ENCODE assay signal across 8 cellular contexts in genomic region chr10:63133787-63134557, GRCh38. TPM values are rescaled to one million over a fixed set of nuclear protein-coding genes. Genes with fewer than 3 reads are reported as not detected.
DNase-seq lines count a peak whose midpoint lies in the region; ATAC-seq and TF ChIP-seq lines count a peak whose summit lies in the region.

No MANE protein-coding gene starts in this region.

- H3K9me3 Mint-ChIP-seq in HFFc6: peaks cover 5% of the 10 kb centered on the region; the same call in 1 of the 2 replicates
- no peaks in the 10 kb centered on the region for H3K9me3 Mint-ChIP-seq in activated naive CD8-positive, alpha-beta T cell (ENCODE audit: low read depth)

- TF ChIP-seq CTCF in AG09309 (IDR thresholded peaks at IDR 0.05; ENCODE audit: control insufficient read depth, insufficient read depth, low read depth, low read length, missing control alignments) (no peak), HFFc6 (IDR thresholded peaks at IDR 0.05) (no peak), right atrium auricular region (IDR thresholded peaks at IDR 0.05) (no peak)

- peaks cover 10% of the 10 kb centered on the region for H3K36me3 Mint-ChIP-seq in HFFc6 (ENCODE audit: low read depth)
- H3K36me3 Mint-ChIP-seq in activated naive CD8-positive, alpha-beta T cell: peaks cover 4% of the 10 kb centered on the region

- H3K27ac Mint-ChIP-seq in HFFc6: peak overlapping the region; percentile 92
- peak overlapping the region; percentile 94 for H3K27ac Mint-ChIP-seq in activated naive CD8-positive, alpha-beta T cell

- H3K36me3 ChIP-seq in right atrium auricular region (no peaks in the 10 kb centered on the region), skeletal muscle tissue (ENCODE audit: control insufficient read depth in 3 of 3, insufficient read depth in 3 of 3, low read length in 3 of 3) (no peaks in the 10 kb centered on the region)

- ATAC-seq in GM21786 (IDR thresholded peaks at IDR 0.05; ENCODE audit: unreplicated experiment): no peak

- H3K4me1 ChIP-seq in right atrium auricular region (peaks cover 0 to 37% of the 10 kb centered on the region in 2 donors), skeletal muscle tissue (ENCODE audit: control insufficient read depth in 3 of 3, insufficient read depth in 3 of 3, low read length in 3 of 3) (peaks cover 11 to 31% (median 16%) of the 10 kb centered on the region in 3 donors)

- DNase-seq in AG09309 (ENCODE audit: low read depth): no peak
- peak; percentile 31 for DNase-seq in HFFc6
- no peak for DNase-seq in right atrium auricular region (ENCODE audit: low spot score)
- no peak for DNase-seq in T1000 (lab: John Stamatoyannopoulos, UW)
- no peak for DNase-seq in NCI-H1105 treated with DMSO at 0.1 percent for 48 hours (lab: John Stamatoyannopoulos, UW)

- H3K27me3 ChIP-seq in right atrium auricular region (no peaks in the 10 kb centered on the region), skeletal muscle tissue (ENCODE audit: control insufficient read depth in 3 of 3, insufficient read depth in 3 of 3, low read length in 3 of 3) (no peaks in the 10 kb centered on the region)

- peak overlapping the region; percentile 94 to 95 for H3K27ac ChIP-seq in right atrium auricular region
- H3K27ac ChIP-seq in skeletal muscle tissue (ENCODE audit: low read depth, low read length): peak overlapping the region; percentile 97

- H3K4me1 Mint-ChIP-seq in HFFc6 (ENCODE audit: low read depth): peaks cover 32% of the 10 kb centered on the region
- peaks cover 44% of the 10 kb centered on the region for H3K4me1 Mint-ChIP-seq in activated naive CD8-positive, alpha-beta T cell (ENCODE audit: low read depth)

- H3K4me3 ChIP-seq in AG09309 (ENCODE audit: control insufficient read depth, low read depth, low read length): peak overlapping the region; percentile 94
- H3K4me3 ChIP-seq in right atrium auricular region: peak overlapping the region; percentile 75 to 95
- peak overlapping the region; percentile 66 to 97 (median 84) for H3K4me3 ChIP-seq in skeletal muscle tissue (ENCODE audit: low read length in 3 of 3)

- H3K9me3 ChIP-seq in right atrium auricular region: no peaks in the 10 kb centered on the region
- H3K9me3 ChIP-seq in skeletal muscle tissue (ENCODE audit: control insufficient read depth in 3 of 3, low read length in 3 of 3): no peaks in the 10 kb centered on the region

- peak overlapping the region; percentile 94 for H3K4me3 Mint-ChIP-seq in HFFc6
- H3K4me3 Mint-ChIP-seq in activated naive CD8-positive, alpha-beta T cell: peak overlapping the region; percentile 92

- peaks cover 3% of the 10 kb centered on the region for H3K27me3 Mint-ChIP-seq in HFFc6 (ENCODE audit: insufficient read depth)
- H3K27me3 Mint-ChIP-seq in activated naive CD8-positive, alpha-beta T cell: peaks cover 1% of the 10 kb centered on the region

- peak overlapping the region; percentile 99 to 100 (median 100) for H3K9ac ChIP-seq in skeletal muscle tissue (ENCODE audit: low read depth in 1 of 3, low read length in 3 of 3)

RNA-seq across cellular contexts. Expression of gene NRBF2, which starts 0.8 kb away (rescaled TPM):
- 10 to 100 TPM; 25.6 to 31.2 (median 28.0) TPM for total RNA-seq in HFFc6 (2021; fragmentation: NEBNext Ultra II Directional; extraction: Animal tissue kit (Norgen Biotek cat#: 25700))
- 10 to 100 TPM in 1 of 2 donors, 1 to 10 TPM in 1; 7.8 to 10.6 TPM for total RNA-seq in right atrium auricular region
- 12.5 TPM for total RNA-seq in skeletal muscle tissue
